Comparison of ENCODE assay signal across 9 cellular contexts in genomic region chr11:102666331-102666957, GRCh38. TPM values are rescaled to one million over a fixed set of nuclear protein-coding genes. Genes with fewer than 3 reads are reported as not detected.
A peak's percentile ranks its signal among the peaks of the same experiment; 100 is the strongest.
DNase-seq lines count a peak whose midpoint lies in the region; ATAC-seq, FAIRE-seq and TF ChIP-seq lines count a peak whose summit lies in the region.
"Had no signal": no experiment of that assay in that cellular context is flagged by ENCODE, and none has a peak within 500 bp of the region (broad histone marks: within the 10 kb centered on the region; RNA-seq: fewer than 3 reads in every experiment).

No MANE protein-coding gene starts in this region.

- TF ChIP-seq RAD21 in K562 (CRISPR knock-in tag; conservative IDR thresholded peaks at IDR 0.05 in 1 of 2, IDR thresholded peaks at IDR 0.05 in 1 of 2): peak; percentile 80 to 81

- TF ChIP-seq EP300 in K562 (IDR thresholded peaks at IDR 0.05; ENCODE audit: low read length) (no peak), transverse colon (IDR thresholded peaks at IDR 0.05; ENCODE audit: low read depth) (no peak)

- H3K4me1 ChIP-seq in K562 (replicated peaks in 1 of 2; ENCODE audit: control insufficient read depth in 2 of 2, insufficient read depth in 2 of 2, low read length in 2 of 2): no peaks in the 10 kb centered on the region
- H3K4me1 ChIP-seq in transverse colon: no peaks in the 10 kb centered on the region

- H3K4me3 ChIP-seq in GM06990 (replicated peaks; ENCODE audit: low read depth, low read length) (no peak overlapping the region), K562 (no peak overlapping the region), kidney epithelial cell (ENCODE audit: low read depth, low read length) (no peak overlapping the region), transverse colon (no peak overlapping the region)

- WGBS in K562 (ENCODE audit: insufficient coverage, low coverage, missing lambda C conversion rate): 1% methylated on average over 4 of the region's 4 CpGs
- WGBS in transverse colon (ENCODE audit: low coverage in 1 of 2), 2 donors: 12 to 13% methylated on average over 4 of the region's 4 CpGs

- peak; percentile 89 for TF ChIP-seq CTCF in GM06990 (IDR thresholded peaks at IDR 0.05; ENCODE audit: insufficient read depth, low read length, poor library complexity, severe bottlenecking)
- TF ChIP-seq CTCF in K562 (IDR thresholded peaks at IDR 0.05 in 2 of 3, conservative IDR thresholded peaks at IDR 0.05 in 1 of 3; ENCODE audit: insufficient read depth in 2 of 3, low read depth in 1 of 3, low read length in 3 of 3): peak; percentile 71 to 88 (median 79)
- peak; percentile 88 for TF ChIP-seq CTCF in kidney epithelial cell (IDR thresholded peaks at IDR 0.05; ENCODE audit: insufficient read depth, low read length, poor library complexity, severe bottlenecking)
- TF ChIP-seq CTCF in transverse colon (IDR thresholded peaks at IDR 0.05): peak; percentile 79 to 87 (median 81)

- FAIRE-seq in K562 (lab: Jason Lieb, UNC): peak; percentile 80

- H3K4me2 ChIP-seq in K562 (ENCODE audit: insufficient read depth, low read length): no peak overlapping the region

- H3K9ac ChIP-seq in K562 (ENCODE audit: insufficient read depth in 1 of 2, low read depth in 2 of 2, low read length in 2 of 2): no peak overlapping the region

- H3K27me3 ChIP-seq in GM06990 (replicated peaks; ENCODE audit: control insufficient read depth, insufficient read depth, low read length) (no peaks in the 10 kb centered on the region; the same call in 1 of the 2 replicates), K562 (ENCODE audit: control insufficient read depth in 2 of 2, insufficient read depth in 2 of 2, low read length in 2 of 2) (peaks cover 0 to 6% of the 10 kb centered on the region in 2 experiments; a peak in 1 of 5 replicates), kidney epithelial cell (ENCODE audit: control insufficient read depth, insufficient read depth, low read length) (no peaks in the 10 kb centered on the region), transverse colon (no peaks in the 10 kb centered on the region)

- ATAC-seq in HG02943 (IDR thresholded peaks at IDR 0.05; ENCODE audit: low read depth, unreplicated experiment) (peak; percentile 69), K562 (peak; percentile 87), HG03565 (IDR thresholded peaks at IDR 0.05; ENCODE audit: unreplicated experiment) (no peak)

- H3K9me1 ChIP-seq in K562 (ENCODE audit: control insufficient read depth, insufficient read depth, low read length): no peaks in the 10 kb centered on the region

- in situ Hi-C loops in K562 (cut with MboI): no loop called here
- in situ Hi-C loops in transverse colon (cut with MboI; ENCODE audit: low pct_ligation_motif_present in 1 of 4, low pct_unique_long_range_greater_than_20kb in 1 of 4, low sequenced_read_pairs in 3 of 4): loop anchor here in 1 of 4 donors (25.0 kb wide), 1 partner anchor 329 kb away; the partner anchor contains the start of gene BIRC2

- intact Hi-C loops in K562 (cut with micrococcal nuclease) (loop anchor here (1.0 to 5.0 kb wide), 5 partner anchors 74 to 378 kb away; no protein-coding TSS in a partner anchor), transverse colon (cut with DNase I; ENCODE audit: low total_unique reads) (loop anchor here (10.0 kb wide), 1 partner anchor 382 kb away; no protein-coding TSS in a partner anchor)

- CTCF ChIA-PET in K562 (lab: Yijun Ruan, JAX; ENCODE audit: low intra/inter-chr PET ratio): interaction anchor here (0.7 to 1.4 kb wide), 2 partner anchors 299 to 806 kb away, joined by 3 read pairs; no protein-coding TSS in a partner anchor

- H3K27ac ChIP-seq in K562 (ENCODE audit: extremely low read depth, low read depth, low read length): no peak overlapping the region
- no peak overlapping the region for H3K27ac ChIP-seq in transverse colon

- H3K36me3 ChIP-seq in GM06990 (ENCODE audit: control insufficient read depth, insufficient read depth, low read length): no peaks in the 10 kb centered on the region
- H3K36me3 ChIP-seq in K562 (ENCODE audit: control insufficient read depth, insufficient read depth, low read length): no peaks in the 10 kb centered on the region
- H3K36me3 ChIP-seq in kidney epithelial cell (ENCODE audit: control insufficient read depth, insufficient read depth, low read length): no peaks in the 10 kb centered on the region
- no peaks in the 10 kb centered on the region for H3K36me3 ChIP-seq in transverse colon

- POLR2A ChIA-PET in K562 (lab: Yijun Ruan, JAX): interaction anchor here (0.7 to 1.6 kb wide), 4 partner anchors 13 to 1725 kb away, joined by 3 to 4 read pairs (median 3); no protein-coding TSS in a partner anchor

- BruUV-seq in K562 (replicated peaks; lab: Mats Ljungman, UMichigan): no TSS peak

- DNase-seq in Ammon's horn (ENCODE audit: low spot score) (peak; percentile 43), GM06990 (ENCODE audit: extremely low read depth, insufficient read length) (no peak), NCI-H345 treated with DMSO at 0.1 percent for 48 hours (lab: John Stamatoyannopoulos, UW; ENCODE audit: unreplicated experiment) (peak; percentile 31), K562 (ENCODE audit: extremely low read depth in 1 of 4, low spot score in 3 of 4) (peak; percentile 48 to 61 (median 54)), kidney epithelial cell (ENCODE audit: low read depth) (peak; percentile 21), transverse colon (peak; percentile 18)

- no peaks in the 10 kb centered on the region for H3K79me2 ChIP-seq in K562 (ENCODE audit: control insufficient read depth, insufficient read depth, low read length)

- no peaks in the 10 kb centered on the region for H4K20me1 ChIP-seq in K562 (replicated peaks; ENCODE audit: control insufficient read depth, insufficient read depth, low read length)

- no peak for TF ChIP-seq POLR2A in K562 (conservative IDR thresholded peaks at IDR 0.05)
- TF ChIP-seq POLR2A in transverse colon (IDR thresholded peaks at IDR 0.05): no peak

- H3K9me3 ChIP-seq in K562 (replicated peaks; ENCODE audit: control insufficient read depth, insufficient read depth, low read depth, low read length) (no peaks in the 10 kb centered on the region), transverse colon (no peaks in the 10 kb centered on the region)

- no peak overlapping the region for H2AFZ ChIP-seq in K562 (ENCODE audit: low read depth, low read length)

RNA-seq across cellular contexts. Expression of gene MMP27, which starts 39.1 kb away (rescaled TPM):
- total RNA-seq in K562 (2011; cell fraction: chromatin; rRNA removed; ENCODE audit: low replicate concordance): not detected in 2 replicates
- not detected in 2 replicates for total RNA-seq in K562 (2011; cell fraction: nucleolus; rRNA removed)
- not detected in 2 replicates for total RNA-seq in K562 (2011; cell fraction: nucleoplasm; rRNA removed)
- total RNA-seq in K562 (2014; rRNA removed) (not detected in 2 replicates), K562 (2014; rRNA removed; fragmentation: Illumina TruSeq; extraction: Trizol) (not detected in 2 replicates), K562 (2015; rRNA removed; fragmentation: Illumina TruSeq; extraction: Trizol) (not detected in 2 replicates), K562 (2021) (not detected in 2 replicates), kidney epithelial cell (not detected in 2 replicates), transverse colon (under 1 TPM in 1 of 4 donors, not detected in 3; 0.27 TPM)
- polyA plus RNA-seq in K562 (2011; rRNA removed) (not detected in 2 replicates), K562 (2014; fragmentation: Illumina TruSeq; extraction: Trizol) (not detected in 2 replicates), K562 (2014; fragmentation: Nextera tagmentation; extraction: Ambion mirVana) (not detected), K562 (2014; rRNA removed) (not detected in 2 replicates)
- not detected in 2 replicates for polyA plus RNA-seq in K562 (2011; cell fraction: cytosol; rRNA removed)
- polyA plus RNA-seq in K562 (2011; cell fraction: nucleus; rRNA removed): not detected in 2 replicates
- not detected in 2 replicates for polyA plus RNA-seq in K562 (2012)
- polyA minus RNA-seq in K562 (2011; rRNA and poly(A)+ RNA removed): not detected in 2 replicates
- not detected in 2 replicates for polyA minus RNA-seq in K562 (2011; cell fraction: cytosol; rRNA and poly(A)+ RNA removed)
- not detected in 2 replicates for polyA minus RNA-seq in K562 (2011; cell fraction: nucleus; rRNA and poly(A)+ RNA removed)
- total RNA-seq: naive thymus-derived CD8-positive, alpha-beta T cell had no signal
- polyA plus RNA-seq: naive thymus-derived CD8-positive, alpha-beta T cell had no signal

RNA-seq across cellular contexts. Expression of gene MMP20, which starts 41.3 kb away (rescaled TPM):
- not detected in 2 replicates for total RNA-seq in K562 (2011; cell fraction: chromatin; rRNA removed; ENCODE audit: low replicate concordance)
- total RNA-seq in K562 (2011; cell fraction: nucleolus; rRNA removed): not detected in 2 replicates
- total RNA-seq in K562 (2011; cell fraction: nucleoplasm; rRNA removed): not detected in 2 replicates
- total RNA-seq in K562 (2014; rRNA removed) (not detected in 2 replicates), K562 (2014; rRNA removed; fragmentation: Illumina TruSeq; extraction: Trizol) (not detected in 2 replicates), K562 (2015; rRNA removed; fragmentation: Illumina TruSeq; extraction: Trizol) (not detected in 2 replicates), K562 (2021) (not detected in 2 replicates), kidney epithelial cell (not detected in 2 replicates), transverse colon (not detected)
- polyA plus RNA-seq in K562 (2011; rRNA removed) (not detected in 2 replicates), K562 (2014; fragmentation: Illumina TruSeq; extraction: Trizol) (not detected in 2 replicates), K562 (2014; fragmentation: Nextera tagmentation; extraction: Ambion mirVana) (not detected), K562 (2014; rRNA removed) (not detected in 2 replicates)
- polyA plus RNA-seq in K562 (2011; cell fraction: cytosol; rRNA removed): not detected in 2 replicates
- not detected in 2 replicates for polyA plus RNA-seq in K562 (2011; cell fraction: nucleus; rRNA removed)
- polyA plus RNA-seq in K562 (2012): not detected in 2 replicates
- polyA minus RNA-seq in K562 (2011; rRNA and poly(A)+ RNA removed): not detected in 2 replicates
- not detected in 2 replicates for polyA minus RNA-seq in K562 (2011; cell fraction: cytosol; rRNA and poly(A)+ RNA removed)
- not detected in 2 replicates for polyA minus RNA-seq in K562 (2011; cell fraction: nucleus; rRNA and poly(A)+ RNA removed)
- total RNA-seq: naive thymus-derived CD8-positive, alpha-beta T cell had no signal
- polyA plus RNA-seq: naive thymus-derived CD8-positive, alpha-beta T cell had no signal

RNA-seq across cellular contexts. Expression of gene MMP8, which starts 58.3 kb away (rescaled TPM):
- total RNA-seq in K562 (2011; cell fraction: chromatin; rRNA removed; ENCODE audit: low replicate concordance): not detected in 2 replicates
- total RNA-seq in K562 (2011; cell fraction: nucleolus; rRNA removed): not detected in 2 replicates
- total RNA-seq in K562 (2011; cell fraction: nucleoplasm; rRNA removed): not detected in 2 replicates
- not detected in 2 replicates for total RNA-seq in K562 (2014; rRNA removed)
- not detected in 2 replicates for total RNA-seq in K562 (2014; rRNA removed; fragmentation: Illumina TruSeq; extraction: Trizol)
- total RNA-seq in K562 (2015; rRNA removed; fragmentation: Illumina TruSeq; extraction: Trizol): not detected in 2 replicates
- not detected in 2 replicates for total RNA-seq in K562 (2021)
- not detected in 2 replicates for polyA plus RNA-seq in K562 (2011; rRNA removed)
- not detected in 2 replicates for polyA plus RNA-seq in K562 (2011; cell fraction: cytosol; rRNA removed)
- polyA plus RNA-seq in K562 (2011; cell fraction: nucleus; rRNA removed): not detected in 2 replicates
- not detected in 2 replicates for polyA plus RNA-seq in K562 (2012)
- not detected in 2 replicates for polyA plus RNA-seq in K562 (2014; fragmentation: Illumina TruSeq; extraction: Trizol)
- polyA plus RNA-seq in K562 (2014; fragmentation: Nextera tagmentation; extraction: Ambion mirVana): not detected
- not detected in 2 replicates for polyA plus RNA-seq in K562 (2014; rRNA removed)
- polyA minus RNA-seq in K562 (2011; rRNA and poly(A)+ RNA removed): not detected in 2 replicates
- not detected in 2 replicates for polyA minus RNA-seq in K562 (2011; cell fraction: cytosol; rRNA and poly(A)+ RNA removed)
- not detected in 2 replicates for polyA minus RNA-seq in K562 (2011; cell fraction: nucleus; rRNA and poly(A)+ RNA removed)
- not detected in 2 replicates for total RNA-seq in kidney epithelial cell
- not detected for total RNA-seq in transverse colon
- total RNA-seq: naive thymus-derived CD8-positive, alpha-beta T cell had no signal
- polyA plus RNA-seq: naive thymus-derived CD8-positive, alpha-beta T cell had no signal
